26 cellular contexts compared by ENCODE assay signal in genomic region chr20:60687213-60687612, GRCh38.
"Had no signal": no experiment of that assay in that cellular context is flagged by ENCODE, and none has a peak within 500 bp of the region (broad histone marks: within the 10 kb centered on the region; RNA-seq: fewer than 3 reads in every experiment).

No MANE protein-coding gene starts in this region.

- H3K4me1 ChIP-seq: colonic mucosa, esophagus squamous epithelium, gastrocnemius medialis, heart right ventricle, left lung, lower lobe of right lung had no signal

- H3K27ac ChIP-seq: colonic mucosa, epithelial cell of prostate, esophagus squamous epithelium, gastrocnemius medialis, heart right ventricle, left lung, lower lobe of right lung had no signal

- H3K9me3 ChIP-seq: colonic mucosa, esophagus squamous epithelium, gastrocnemius medialis, heart right ventricle, left lung, lower lobe of right lung had no signal

- FAIRE-seq: islet of Langerhans, keratinocyte had no signal

- H3K36me3 ChIP-seq: colonic mucosa, esophagus squamous epithelium, gastrocnemius medialis, heart right ventricle, left lung, lower lobe of right lung had no signal

- H3K4me3 ChIP-seq: colonic mucosa, esophagus squamous epithelium, gastrocnemius medialis, heart right ventricle, left lung, lower lobe of right lung had no signal

- H3K36me3 Mint-ChIP-seq: naive thymus-derived CD4-positive, alpha-beta T cell had no signal

- H3K27ac Mint-ChIP-seq: dendritic cell treated with granulocyte-macrophage colony-stimulating factor and Interleukin-4, amounts not matched to agents 40 ng/mL and 50 ng/mL, for 4 days; effector memory CD8-positive, alpha-beta T cell; endodermal cell; naive thymus-derived CD4-positive, alpha-beta T cell had no signal

- H3K4me3 Mint-ChIP-seq: dendritic cell treated with granulocyte-macrophage colony-stimulating factor and Interleukin-4, amounts not matched to agents 40 ng/mL and 50 ng/mL, for 4 days; effector memory CD8-positive, alpha-beta T cell; endodermal cell; naive thymus-derived CD4-positive, alpha-beta T cell had no signal

- H3K4me1 Mint-ChIP-seq: naive thymus-derived CD4-positive, alpha-beta T cell had no signal

- H3K9me3 Mint-ChIP-seq: dendritic cell treated with granulocyte-macrophage colony-stimulating factor and Interleukin-4, amounts not matched to agents 40 ng/mL and 50 ng/mL, for 4 days; effector memory CD8-positive, alpha-beta T cell; endodermal cell had no signal

- H3K27me3 ChIP-seq: colonic mucosa, esophagus squamous epithelium, gastrocnemius medialis, left lung had no signal

- ATAC-seq: effector memory CD8-positive, alpha-beta T cell; esophagus mucosa; gastrocnemius medialis; heart right ventricle; left cardiac atrium; left lung; left ventricle myocardium superior; lower lobe of right lung; naive thymus-derived CD4-positive, alpha-beta T cell had no signal

- DNase-seq: colonic mucosa; cortex of kidney; effector CD8-positive, alpha-beta T cell; effector memory CD8-positive, alpha-beta T cell; endodermal cell; erythroblast; esophagus squamous epithelium; foreskin fibroblast; foreskin melanocyte; gastrocnemius medialis; glutamatergic neuron; head of caudate nucleus; heart right ventricle; hippocampal formation; left cardiac atrium; left lung; left ventricle myocardium superior; lower lobe of right lung; mesenchymal stem cell; midbrain; naive thymus-derived CD4-positive, alpha-beta T cell had no signal
